Comparison of ENCODE assay signal across 25 cellular contexts in the genomic region with DNA sequence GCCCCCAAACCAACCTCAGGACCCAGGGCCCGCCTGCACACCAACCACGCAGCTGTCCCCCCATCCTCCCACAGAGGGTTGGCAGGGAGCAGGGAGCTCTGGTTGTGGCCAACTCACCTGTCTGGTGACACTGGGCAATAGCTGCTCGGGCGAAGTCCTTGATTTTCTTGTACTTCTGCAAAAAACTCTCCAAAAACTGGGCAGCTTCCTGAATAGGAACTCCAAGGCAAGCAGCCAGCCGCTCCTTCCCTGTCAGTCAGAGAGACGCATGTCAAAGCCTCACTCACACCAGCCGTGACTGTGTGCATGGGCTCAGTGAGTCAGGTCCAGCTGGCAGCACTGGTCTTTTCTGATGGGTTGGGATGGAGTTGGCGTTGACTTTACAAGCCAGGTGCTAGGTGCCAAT. TPM values are rescaled to one million over a fixed set of nuclear protein-coding genes. Genes with fewer than 3 reads are reported as not detected.
DNase-seq lines count a peak whose midpoint lies in the region; ATAC-seq and TF ChIP-seq lines count a peak whose summit lies in the region.
"Had no signal": no experiment of that assay in that cellular context is flagged by ENCODE, and none has a peak within 500 bp of the region (broad histone marks: within the 10 kb centered on the region; RNA-seq: fewer than 3 reads in every experiment).

No MANE protein-coding gene starts in this region.

- ATAC-seq in right cardiac atrium, result no peak
- ATAC-seq: activated T-cell treated with anti-CD3 and anti-CD28 coated beads, Interleukin-2, amount 50 U/mL, for 72 hours; Panc1 had no signal

- intact Hi-C loops in cardiac septum (cut with DNase I), result no loop called here
- intact Hi-C loops in right cardiac atrium (cut with DNase I), result no loop called here
- intact Hi-C loops in transverse colon (cut with DNase I; ENCODE audit: low total_unique reads), result no loop called here

- H3K27ac Mint-ChIP-seq in neural crest cell (ENCODE audit: unreplicated experiment), result no peak overlapping the region
- H3K27ac Mint-ChIP-seq: activated CD4-positive, alpha-beta memory T cell treated with anti-CD3 and anti-CD28 coated beads, Interleukin-2, amount 10 ng/mL, durations not matched to agents 7 days and 5 days; activated naive CD4-positive, alpha-beta T cell treated with anti-CD3 and anti-CD28 coated beads, Interleukin-2, amount 50 U/mL, for 24 hours; activated T-cell treated with anti-CD3 and anti-CD28 coated beads, Interleukin-2, amount 50 U/mL, for 72 hours; IgD-negative memory B cell had no signal

- DNase-seq in cardiac septum (ENCODE audit: low spot score) (peak; percentile 54), right cardiac atrium (no peak), neural crest cell (ENCODE audit: low read depth, low spot score) (peak; percentile 0), transverse colon (peak; percentile 2), GM10266 (ENCODE audit: extremely low spot score) (no peak), tibial nerve (ENCODE audit: low spot score in 2 of 2) (no peak), NCI-H345 treated with DMSO at 0.1 percent for 48 hours (lab: John Stamatoyannopoulos, UW; ENCODE audit: unreplicated experiment) (no peak)
- peak; percentile 35 for DNase-seq in activated CD8-positive, alpha-beta memory T cell treated with anti-CD3 and anti-CD28 coated beads, Interleukin-2, amount 50 U/mL, for 48 hours
- DNase-seq: activated CD4-positive, alpha-beta memory T cell treated with anti-CD3 and anti-CD28 coated beads, Interleukin-2, amount 10 ng/mL, durations not matched to agents 7 days and 5 days; activated CD4-positive, CD25-positive, alpha-beta regulatory T cell; activated T-cell treated with anti-CD3 and anti-CD28 coated beads, Interleukin-2, amount 50 U/mL, for 72 hours; C1 segment of cervical spinal cord; effector CD8-positive, alpha-beta T cell; MM.1S; NCI-H146; NCI-H2171; NCI-H82; stimulated activated CD4-positive, alpha-beta T cell treated with anti-CD3 and anti-CD28 coated beads, Interleukin-15, amount 100 ng/mL, for 24 hours; T-helper 2 cell had no signal

- H3K27me3 ChIP-seq in right cardiac atrium (ENCODE audit: control insufficient read depth, insufficient read depth) (no peaks in the 10 kb centered on the region), transverse colon (no peaks in the 10 kb centered on the region), tibial nerve (no peaks in the 10 kb centered on the region)
- H3K27me3 ChIP-seq: suprapubic skin had no signal

- H3K4me3 ChIP-seq in right cardiac atrium (ENCODE audit: low read length), result no peak overlapping the region
- no peak overlapping the region for H3K4me3 ChIP-seq in transverse colon
- H3K4me3 ChIP-seq in tibial nerve, result no peak overlapping the region
- H3K4me3 ChIP-seq: suprapubic skin had no signal

- no peak for TF ChIP-seq CTCF in neural crest cell (conservative IDR thresholded peaks at IDR 0.05)
- no peak for TF ChIP-seq CTCF in transverse colon (IDR thresholded peaks at IDR 0.05)
- TF ChIP-seq CTCF in GM10266 (IDR thresholded peaks at IDR 0.05; ENCODE audit: control insufficient read depth, insufficient read depth, low read depth, missing control alignments), result no peak
- TF ChIP-seq CTCF in tibial nerve (IDR thresholded peaks at IDR 0.05), result no peak

- H3K4me3 Mint-ChIP-seq in neural crest cell, result no peak overlapping the region
- H3K4me3 Mint-ChIP-seq: activated CD4-positive, alpha-beta memory T cell treated with anti-CD3 and anti-CD28 coated beads, Interleukin-2, amount 10 ng/mL, durations not matched to agents 7 days and 5 days; activated naive CD4-positive, alpha-beta T cell treated with anti-CD3 and anti-CD28 coated beads, Interleukin-2, amount 50 U/mL, for 24 hours; activated T-cell treated with anti-CD3 and anti-CD28 coated beads, Interleukin-2, amount 50 U/mL, for 72 hours; IgD-negative memory B cell; nephron had no signal

- H3K27ac ChIP-seq in right cardiac atrium (ENCODE audit: low read length) (no peak overlapping the region), transverse colon (no peak overlapping the region), tibial nerve (no peak overlapping the region)
- H3K27ac ChIP-seq: suprapubic skin had no signal

- H3K4me1 ChIP-seq in right cardiac atrium (ENCODE audit: control insufficient read depth, insufficient read depth, low read length) (no peaks in the 10 kb centered on the region), transverse colon (no peaks in the 10 kb centered on the region), tibial nerve (no peaks in the 10 kb centered on the region)
- H3K4me1 ChIP-seq: suprapubic skin had no signal

- H3K36me3 ChIP-seq in transverse colon, result no peaks in the 10 kb centered on the region
- H3K36me3 ChIP-seq in tibial nerve, result no peaks in the 10 kb centered on the region
- H3K36me3 ChIP-seq: suprapubic skin had no signal

- WGBS in right cardiac atrium, result 95% methylated on average over 8 of the region's 8 CpGs
- WGBS in transverse colon (ENCODE audit: low coverage in 1 of 2), 2 donors, result 93% methylated on average over 8 of the region's 8 CpGs; no CpG with 5 or more reads in 1 of the 2 donors
- WGBS in tibial nerve, 2 donors, result 95 to 96% methylated on average over 8 of the region's 8 CpGs

- H3K9me3 Mint-ChIP-seq in neural crest cell, result peaks cover 3% of the 10 kb centered on the region
- H3K9me3 Mint-ChIP-seq: activated CD4-positive, alpha-beta memory T cell treated with anti-CD3 and anti-CD28 coated beads, Interleukin-2, amount 10 ng/mL, durations not matched to agents 7 days and 5 days; activated naive CD4-positive, alpha-beta T cell treated with anti-CD3 and anti-CD28 coated beads, Interleukin-2, amount 50 U/mL, for 24 hours; activated T-cell treated with anti-CD3 and anti-CD28 coated beads, Interleukin-2, amount 50 U/mL, for 72 hours; nephron had no signal

- H3K27me3 Mint-ChIP-seq in neural crest cell (ENCODE audit: low read depth), result no peaks in the 10 kb centered on the region
- H3K27me3 Mint-ChIP-seq: activated naive CD4-positive, alpha-beta T cell treated with anti-CD3 and anti-CD28 coated beads, Interleukin-2, amount 50 U/mL, for 24 hours had no signal

- H3K9me3 ChIP-seq in right cardiac atrium (ENCODE audit: control insufficient read depth, low read length), result no peaks in the 10 kb centered on the region
- H3K9me3 ChIP-seq in transverse colon, result no peaks in the 10 kb centered on the region
- no peaks in the 10 kb centered on the region for H3K9me3 ChIP-seq in tibial nerve
- H3K9me3 ChIP-seq: suprapubic skin had no signal

- no peaks in the 10 kb centered on the region for H3K36me3 Mint-ChIP-seq in neural crest cell (ENCODE audit: low read depth)
- H3K36me3 Mint-ChIP-seq: activated naive CD4-positive, alpha-beta T cell treated with anti-CD3 and anti-CD28 coated beads, Interleukin-2, amount 50 U/mL, for 24 hours had no signal

- TF ChIP-seq EP300 in transverse colon (IDR thresholded peaks at IDR 0.05; ENCODE audit: low read depth) (no peak), tibial nerve (IDR thresholded peaks at IDR 0.05) (no peak)

- no peak for TF ChIP-seq POLR2A in transverse colon (IDR thresholded peaks at IDR 0.05)
- no peak for TF ChIP-seq POLR2A in tibial nerve (IDR thresholded peaks at IDR 0.05)

- in situ Hi-C loops in transverse colon (cut with MboI; ENCODE audit: low pct_ligation_motif_present in 1 of 4, low pct_unique_long_range_greater_than_20kb in 1 of 4, low sequenced_read_pairs in 3 of 4), result no loop called here

- peaks cover 19% of the 10 kb centered on the region for H3K4me1 Mint-ChIP-seq in neural crest cell
- H3K4me1 Mint-ChIP-seq: activated CD4-positive, alpha-beta memory T cell treated with anti-CD3 and anti-CD28 coated beads, Interleukin-2, amount 10 ng/mL, durations not matched to agents 7 days and 5 days; activated naive CD4-positive, alpha-beta T cell treated with anti-CD3 and anti-CD28 coated beads, Interleukin-2, amount 50 U/mL, for 24 hours; IgD-negative memory B cell had no signal

RNA-seq across cellular contexts. Expression of a gene that starts 26.4 kb away (rescaled TPM):
- total RNA-seq in cardiac septum, result 1.1 TPM
- total RNA-seq in right cardiac atrium, result 1 to 10 TPM; 2.9 to 5.2 (median 3.6) TPM
- 2.8 TPM for polyA plus RNA-seq in right cardiac atrium
- 18.8 and 19.5 TPM in 2 replicates for total RNA-seq in neural crest cell
- 1 to 10 TPM in 1 of 4 donors, under 1 TPM in 2, not detected in 1; 0.14 to 1.9 (median 0.64) TPM for total RNA-seq in transverse colon
- 10 to 100 TPM in 1 of 4 donors, 1 to 10 TPM in 3; 1.8 to 11.1 (median 5.6) TPM for total RNA-seq in tibial nerve
- total RNA-seq: glomerular endothelial cell had no signal
- polyA plus RNA-seq: IgD-negative memory B cell had no signal

Comparison
In these comparisons a context has a peak if more than half of its experiments do, and no peak if none do; other contexts are left out.
1. DNase-seq: peak in cardiac septum (single experiment), activated CD8-positive, alpha-beta memory T cell treated with anti-CD3 and anti-CD28 coated beads, Interleukin-2, amount 50 U/mL, for 48 hours (single experiment), neural crest cell (single experiment) and transverse colon (single experiment); none in right cardiac atrium (0 of 3), GM10266 (single experiment), tibial nerve (0 of 2) and NCI-H345 treated with DMSO at 0.1 percent for 48 hours (single experiment).